Comparison of ENCODE assay signal across 8 cellular contexts in genomic region chr2:46296840-46297545, GRCh38. TPM values are rescaled to one million over a fixed set of nuclear protein-coding genes. Genes with fewer than 3 reads are reported as not detected.
A peak's percentile ranks its signal among the peaks of the same experiment; 100 is the strongest.
DNase-seq lines count a peak whose midpoint lies in the region; ATAC-seq and TF ChIP-seq lines count a peak whose summit lies in the region.

Gene EPAS1, plus strand, starts transcription at chr2:46297407. Its CDS starts 505 bp downstream, at chr2:46297912.

- intact Hi-C loops in CD8-positive, alpha-beta T cell (cut with DNase I, micrococcal nuclease), result loop anchor here (5.0 to 10.0 kb wide), 5 partner anchors 55 to 732 kb away; partner anchors contain the start of gene PRKCE (in 1 of the 2)

- H3K9me3 Mint-ChIP-seq in CD8-positive, alpha-beta T cell, result no peaks in the 10 kb centered on the region
- H3K9me3 Mint-ChIP-seq in neural crest cell, result no peaks in the 10 kb centered on the region
- H3K9me3 Mint-ChIP-seq in stimulated activated naive CD8-positive, alpha-beta T cell treated with anti-CD3 and anti-CD28 coated beads, Interleukin-15, amount 100 ng/mL, for 72 hours, result no peaks in the 10 kb centered on the region

- CTCF ChIA-PET in CD8-positive, alpha-beta T cell (lab: Charles Lee), result interaction anchor here (1.0 kb wide), 1 partner anchor 63 kb away, joined by 3 read pairs; no protein-coding TSS in a partner anchor

- no peaks in the 10 kb centered on the region for H3K36me3 Mint-ChIP-seq in CD8-positive, alpha-beta T cell
- no peaks in the 10 kb centered on the region for H3K36me3 Mint-ChIP-seq in neural crest cell (ENCODE audit: low read depth)

- peak within 1 kb of the TSS; percentile 89 for H3K4me3 Mint-ChIP-seq in CD8-positive, alpha-beta T cell
- H3K4me3 Mint-ChIP-seq in neural crest cell, result peak within 1 kb of the TSS; percentile 82
- peak within 1 kb of the TSS; percentile 91 to 93 for H3K4me3 Mint-ChIP-seq in stimulated activated naive CD8-positive, alpha-beta T cell treated with anti-CD3 and anti-CD28 coated beads, Interleukin-15, amount 100 ng/mL, for 72 hours

- ATAC-seq in CD8-positive, alpha-beta T cell, result peak; percentile 85
- ATAC-seq in GM19467 (IDR thresholded peaks at IDR 0.05; ENCODE audit: unreplicated experiment), result peak; percentile 83
- ATAC-seq in stimulated activated naive CD8-positive, alpha-beta T cell treated with anti-CD3 and anti-CD28 coated beads, Interleukin-15, amount 100 ng/mL, for 72 hours, result peak; percentile 89

- no peaks in the 10 kb centered on the region for H3K9me3 ChIP-seq in CD8-positive, alpha-beta T cell (ENCODE audit: low read length)
- 0 out of 2 replicates have a peak, but pooled peaks cover 6% of the 10 kb centered on the region for H3K9me3 ChIP-seq in SJSA1 (replicated peaks)

- peaks cover 25% of the 10 kb centered on the region for H3K4me1 Mint-ChIP-seq in CD8-positive, alpha-beta T cell (ENCODE audit: low read depth)
- peaks cover 22% of the 10 kb centered on the region for H3K4me1 Mint-ChIP-seq in neural crest cell
- H3K4me1 Mint-ChIP-seq in stimulated activated naive CD8-positive, alpha-beta T cell treated with anti-CD3 and anti-CD28 coated beads, Interleukin-15, amount 100 ng/mL, for 72 hours, result peaks cover 25% of the 10 kb centered on the region

- no peak within 1 kb of the TSS for H3K27ac Mint-ChIP-seq in CD8-positive, alpha-beta T cell
- H3K27ac Mint-ChIP-seq in neural crest cell (ENCODE audit: unreplicated experiment), result no peak within 1 kb of the TSS
- peak within 1 kb of the TSS; percentile 63 to 92 for H3K27ac Mint-ChIP-seq in stimulated activated naive CD8-positive, alpha-beta T cell treated with anti-CD3 and anti-CD28 coated beads, Interleukin-15, amount 100 ng/mL, for 72 hours

- peak; percentile 61 to 85 (median 77) for DNase-seq in CD8-positive, alpha-beta T cell
- peak; percentile 81 for DNase-seq in HT-29 (ENCODE audit: low spot score)
- DNase-seq in SJSA1 (ENCODE audit: low read depth in 1 of 2, low spot score in 2 of 2), result peak; percentile 76 to 88
- DNase-seq in activated naive CD4-positive, alpha-beta T cell (lab: John Stamatoyannopoulos, UW), result peak; percentile 30 to 68 (median 38)
- DNase-seq in foreskin fibroblast, result peak; percentile 87 to 94
- DNase-seq in neural crest cell (ENCODE audit: low read depth, low spot score), result peak; percentile 66
- DNase-seq in stimulated activated naive CD8-positive, alpha-beta T cell treated with anti-CD3 and anti-CD28 coated beads, Interleukin-15, amount 100 ng/mL, for 72 hours, result peak; percentile 75 to 83

- H3K4me1 ChIP-seq in CD8-positive, alpha-beta T cell (ENCODE audit: insufficient read depth, low read length), result peaks cover 26% of the 10 kb centered on the region
- peaks cover 25% of the 10 kb centered on the region for H3K4me1 ChIP-seq in SJSA1 (replicated peaks)

- peaks cover 26% of the 10 kb centered on the region for H3K27me3 ChIP-seq in CD8-positive, alpha-beta T cell (ENCODE audit: insufficient read depth, low read length)
- H3K27me3 ChIP-seq in SJSA1 (replicated peaks), result no peaks in the 10 kb centered on the region

- peak within 1 kb of the TSS; percentile 80 for H3K4me3 ChIP-seq in CD8-positive, alpha-beta T cell (ENCODE audit: low read depth, low read length)
- H3K4me3 ChIP-seq in SJSA1 (peak within 1 kb of the TSS; percentile 72), foreskin fibroblast (ENCODE audit: low read depth in 1 of 2, low read length in 2 of 2) (peak within 1 kb of the TSS; percentile 86 to 89)

- H3K27me3 Mint-ChIP-seq in CD8-positive, alpha-beta T cell (ENCODE audit: low read depth), result peaks cover 38% of the 10 kb centered on the region
- peaks cover 95% of the 10 kb centered on the region for H3K27me3 Mint-ChIP-seq in neural crest cell (ENCODE audit: low read depth)
- H3K27me3 Mint-ChIP-seq in stimulated activated naive CD8-positive, alpha-beta T cell treated with anti-CD3 and anti-CD28 coated beads, Interleukin-15, amount 100 ng/mL, for 72 hours, result peaks cover 86% of the 10 kb centered on the region

- H3K27ac ChIP-seq in CD8-positive, alpha-beta T cell (ENCODE audit: low read depth, low read length), result peak within 1 kb of the TSS; percentile 15
- H3K27ac ChIP-seq in SJSA1, result no peak within 1 kb of the TSS

- no peaks in the 10 kb centered on the region for H3K36me3 ChIP-seq in CD8-positive, alpha-beta T cell (ENCODE audit: insufficient read depth, low read length)
- H3K36me3 ChIP-seq in SJSA1, result peaks cover 2% of the 10 kb centered on the region; the same call in 1 of the 2 replicates

- no peak for TF ChIP-seq CTCF in CD8-positive, alpha-beta T cell (IDR thresholded peaks at IDR 0.05)
- no peak for TF ChIP-seq CTCF in foreskin fibroblast (IDR thresholded peaks at IDR 0.05; ENCODE audit: low read depth, low read length)
- TF ChIP-seq CTCF in neural crest cell (conservative IDR thresholded peaks at IDR 0.05), result no peak

- POLR2A ChIA-PET in CD8-positive, alpha-beta T cell (lab: Charles Lee), result interaction anchor here (1.3 kb wide), 1 partner anchor 22 kb away, joined by 3 read pairs; no protein-coding TSS in a partner anchor

RNA-seq across cellular contexts. Expression of gene EPAS1, which starts in this region (rescaled TPM):
- 10 to 100 TPM; 18.5 to 19.7 TPM for total RNA-seq in CD8-positive, alpha-beta T cell
- 20.7 and 24.0 TPM in 2 replicates for total RNA-seq in HT-29 (2014; rRNA removed; shearing (Covaris generic))
- 12.9 and 13.1 TPM in 2 replicates for total RNA-seq in SJSA1 (2014; rRNA removed; shearing (Covaris generic))
- 0.14 and 0.27 TPM in 2 replicates for total RNA-seq in neural crest cell

Comparison
In these comparisons a context has a peak if more than half of its experiments do, and no peak if none do; other contexts are left out.
1. RNA of gene EPAS1 (total RNA-seq): 20.7 to 24.0 TPM in HT-29, 18.5 to 19.7 TPM in CD8-positive, alpha-beta T cell and 12.9 to 13.1 TPM in SJSA1; 0.14 to 0.27 TPM in neural crest cell; every median in the first group is over 10 times any median in the second.
2. Peak in DNase-seq in neural crest cell; RNA of the gene not detected or under 1 TPM.
3. DNase-seq: peak in every context shown above with its lines; median percentile 90 in foreskin fibroblast; 82 in SJSA1; 81 in HT-29; 79 in stimulated activated naive CD8-positive, alpha-beta T cell treated with anti-CD3 and anti-CD28 coated beads, Interleukin-15, amount 100 ng/mL, for 72 hours; 77 in CD8-positive, alpha-beta T cell; 66 in neural crest cell; 38 in activated naive CD4-positive, alpha-beta T cell.
4. H3K27ac Mint-ChIP-seq: peak in stimulated activated naive CD8-positive, alpha-beta T cell treated with anti-CD3 and anti-CD28 coated beads, Interleukin-15, amount 100 ng/mL, for 72 hours (2 of 2); none in CD8-positive, alpha-beta T cell (single experiment) and neural crest cell (single experiment).
5. Peak in every context shown above with its lines, with median percentiles within 50 percentile points of each other: ATAC-seq, H3K4me3 ChIP-seq and H3K4me3 Mint-ChIP-seq.